Comparison of ENCODE assay signal across 1 cellular context in the genomic region with DNA sequence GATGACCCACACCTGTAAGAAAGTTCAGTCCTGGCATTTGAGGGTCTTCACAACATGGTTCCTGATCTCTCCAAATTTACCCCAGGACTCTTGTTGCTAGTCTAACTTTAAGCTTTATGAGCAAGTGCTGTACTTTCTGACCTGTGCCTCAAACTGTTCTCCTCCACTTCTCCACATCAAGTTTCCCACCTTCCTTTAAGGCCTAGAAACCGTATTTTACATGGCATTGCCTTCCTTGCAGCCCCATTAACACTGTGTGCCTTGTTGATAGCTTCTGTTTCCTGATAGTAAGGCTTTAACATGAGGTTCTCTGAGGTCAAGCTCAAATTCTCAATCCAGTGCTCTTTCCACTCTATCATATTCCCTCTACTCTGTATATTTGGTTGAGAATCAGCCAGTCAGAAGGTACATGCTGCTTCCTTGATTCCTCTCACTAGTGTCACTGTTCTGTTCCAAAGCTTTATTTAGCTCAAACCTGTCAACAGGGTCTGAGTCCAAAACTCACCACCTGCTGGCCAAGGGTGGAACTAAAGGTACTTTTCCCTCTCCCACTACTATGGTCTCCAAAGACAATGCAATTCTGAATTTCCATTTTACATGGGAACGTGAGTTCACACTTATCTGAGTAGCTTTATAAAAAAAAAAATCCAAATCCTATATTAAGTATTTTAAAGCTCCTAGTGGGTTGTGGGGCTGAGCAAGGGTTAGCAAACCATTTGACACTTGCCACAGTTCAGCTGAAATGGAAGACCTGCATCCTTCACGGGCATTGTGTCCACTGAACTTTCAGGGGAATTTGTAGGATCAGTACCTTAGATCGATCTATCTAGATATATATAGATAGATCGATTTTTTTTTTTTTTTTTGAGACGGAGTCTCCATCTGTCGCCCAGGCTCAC.
A peak's percentile ranks its signal among the peaks of the same experiment; 100 is the strongest.
TF ChIP-seq lines count a peak whose summit lies in the region.

No MANE protein-coding gene starts in this region.

TF ChIP-seq in K562, 482 proteins besides CTCF, POLR2A, EP300 and RAD21 (continues in another document):
- TF ChIP-seq ZKSCAN8 (CRISPR knock-in tag; IDR thresholded peaks at IDR 0.05) (no peak), SMAD2 (IDR thresholded peaks at IDR 0.05; ENCODE audit: low read depth, low read length) (no peak), ZNF436 (CRISPR knock-in tag; IDR thresholded peaks at IDR 0.05) (no peak), ZBED1 (IDR thresholded peaks at IDR 0.05) (no peak), YY1 (IDR thresholded peaks at IDR 0.05; ENCODE audit: borderline replicate concordance in 1 of 3, control insufficient read depth in 1 of 3, extremely low read depth in 1 of 3, insufficient read depth in 3 of 3, insufficient read length in 1 of 3, insufficient replicate concordance in 2 of 3, low read depth in 1 of 3, low read length in 2 of 3) (peak in 1 of 3 experiments; percentile 9), GABPB2 (CRISPR knock-in tag; conservative IDR thresholded peaks at IDR 0.05) (no peak), KLF16 (IDR thresholded peaks at IDR 0.05) (no peak), NBN (IDR thresholded peaks at IDR 0.05; ENCODE audit: low read depth) (no peak), RCOR1 (IDR thresholded peaks at IDR 0.05; ENCODE audit: borderline replicate concordance in 1 of 2, low read depth in 2 of 2, low read length in 2 of 2) (peak in 1 of 2 experiments; percentile 20; a peak in 1 of 4 replicates), KHSRP (IDR thresholded peaks at IDR 0.05) (no peak), FOXK2 (conservative IDR thresholded peaks at IDR 0.05 in 1 of 2, IDR thresholded peaks at IDR 0.05 in 1 of 2; ENCODE audit: low read depth in 2 of 2) (peak; percentile 53 to 76; a peak in 3 of 4 replicates), JUND (IDR thresholded peaks at IDR 0.05; ENCODE audit: borderline replicate concordance, low read depth, low read length) (no peak), JUND (tag; IDR thresholded peaks at IDR 0.05; ENCODE audit: borderline replicate concordance, low read depth, low read length) (0 out of 3 replicates have a peak, but pooled peaks have one; percentile 22), HSF4 (CRISPR knock-in tag; IDR thresholded peaks at IDR 0.05; ENCODE audit: borderline replicate concordance) (no peak), MCM7 (IDR thresholded peaks at IDR 0.05) (no peak), SETDB1 (IDR thresholded peaks at IDR 0.05; ENCODE audit: low read length) (no peak), MEIS2 (IDR thresholded peaks at IDR 0.05; ENCODE audit: partially characterized antibody) (peak; percentile 51), TCFL5 (CRISPR knock-in tag; conservative IDR thresholded peaks at IDR 0.05) (no peak), NFIC (IDR thresholded peaks at IDR 0.05) (peak; percentile 17; the same call in 1 of the 2 replicates), POLR2B (IDR thresholded peaks at IDR 0.05; ENCODE audit: low read depth, partially characterized antibody) (peak; percentile 32), RB1 (IDR thresholded peaks at IDR 0.05; ENCODE audit: low read depth) (no peak), RFX5 (IDR thresholded peaks at IDR 0.05; ENCODE audit: low read depth, low read length) (no peak), MEF2D (tag; conservative IDR thresholded peaks at IDR 0.05; ENCODE audit: low read depth) (no peak), SMARCE1 (IDR thresholded peaks at IDR 0.05) (no peak), SMC3 (conservative IDR thresholded peaks at IDR 0.05; ENCODE audit: insufficient read depth, low read depth, low read length) (peak; percentile 54; the same call in 1 of the 2 replicates)
- TF ChIP-seq, protein P1, sequence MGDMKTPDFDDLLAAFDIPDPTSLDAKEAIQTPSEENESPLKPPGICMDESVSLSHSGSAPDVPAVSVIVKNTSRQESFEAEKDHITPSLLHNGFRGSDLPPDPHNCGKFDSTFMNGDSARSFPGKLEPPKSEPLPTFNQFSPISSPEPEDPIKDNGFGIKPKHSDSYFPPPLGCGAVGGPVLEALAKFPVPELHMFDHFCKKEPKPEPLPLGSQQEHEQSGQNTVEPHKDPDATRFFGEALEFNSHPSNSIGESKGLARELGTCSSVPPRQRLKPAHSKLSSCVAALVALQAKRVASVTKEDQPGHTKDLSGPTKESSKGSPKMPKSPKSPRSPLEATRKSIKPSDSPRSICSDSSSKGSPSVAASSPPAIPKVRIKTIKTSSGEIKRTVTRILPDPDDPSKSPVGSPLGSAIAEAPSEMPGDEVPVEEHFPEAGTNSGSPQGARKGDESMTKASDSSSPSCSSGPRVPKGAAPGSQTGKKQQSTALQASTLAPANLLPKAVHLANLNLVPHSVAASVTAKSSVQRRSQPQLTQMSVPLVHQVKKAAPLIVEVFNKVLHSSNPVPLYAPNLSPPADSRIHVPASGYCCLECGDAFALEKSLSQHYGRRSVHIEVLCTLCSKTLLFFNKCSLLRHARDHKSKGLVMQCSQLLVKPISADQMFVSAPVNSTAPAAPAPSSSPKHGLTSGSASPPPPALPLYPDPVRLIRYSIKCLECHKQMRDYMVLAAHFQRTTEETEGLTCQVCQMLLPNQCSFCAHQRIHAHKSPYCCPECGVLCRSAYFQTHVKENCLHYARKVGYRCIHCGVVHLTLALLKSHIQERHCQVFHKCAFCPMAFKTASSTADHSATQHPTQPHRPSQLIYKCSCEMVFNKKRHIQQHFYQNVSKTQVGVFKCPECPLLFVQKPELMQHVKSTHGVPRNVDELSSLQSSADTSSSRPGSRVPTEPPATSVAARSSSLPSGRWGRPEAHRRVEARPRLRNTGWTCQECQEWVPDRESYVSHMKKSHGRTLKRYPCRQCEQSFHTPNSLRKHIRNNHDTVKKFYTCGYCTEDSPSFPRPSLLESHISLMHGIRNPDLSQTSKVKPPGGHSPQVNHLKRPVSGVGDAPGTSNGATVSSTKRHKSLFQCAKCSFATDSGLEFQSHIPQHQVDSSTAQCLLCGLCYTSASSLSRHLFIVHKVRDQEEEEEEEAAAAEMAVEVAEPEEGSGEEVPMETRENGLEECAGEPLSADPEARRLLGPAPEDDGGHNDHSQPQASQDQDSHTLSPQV (IDR thresholded peaks at IDR 0.05), result 0 out of 2 replicates have a peak, but pooled peaks have one; percentile 44
- TF ChIP-seq, protein P2, sequence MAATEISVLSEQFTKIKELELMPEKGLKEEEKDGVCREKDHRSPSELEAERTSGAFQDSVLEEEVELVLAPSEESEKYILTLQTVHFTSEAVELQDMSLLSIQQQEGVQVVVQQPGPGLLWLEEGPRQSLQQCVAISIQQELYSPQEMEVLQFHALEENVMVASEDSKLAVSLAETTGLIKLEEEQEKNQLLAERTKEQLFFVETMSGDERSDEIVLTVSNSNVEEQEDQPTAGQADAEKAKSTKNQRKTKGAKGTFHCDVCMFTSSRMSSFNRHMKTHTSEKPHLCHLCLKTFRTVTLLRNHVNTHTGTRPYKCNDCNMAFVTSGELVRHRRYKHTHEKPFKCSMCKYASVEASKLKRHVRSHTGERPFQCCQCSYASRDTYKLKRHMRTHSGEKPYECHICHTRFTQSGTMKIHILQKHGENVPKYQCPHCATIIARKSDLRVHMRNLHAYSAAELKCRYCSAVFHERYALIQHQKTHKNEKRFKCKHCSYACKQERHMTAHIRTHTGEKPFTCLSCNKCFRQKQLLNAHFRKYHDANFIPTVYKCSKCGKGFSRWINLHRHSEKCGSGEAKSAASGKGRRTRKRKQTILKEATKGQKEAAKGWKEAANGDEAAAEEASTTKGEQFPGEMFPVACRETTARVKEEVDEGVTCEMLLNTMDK (IDR thresholded peaks at IDR 0.05; ENCODE audit: borderline replicate concordance, insufficient read depth, low read depth, low read length, poor library complexity, severe bottlenecking), result peak; percentile 55
- TF ChIP-seq, protein P3, sequence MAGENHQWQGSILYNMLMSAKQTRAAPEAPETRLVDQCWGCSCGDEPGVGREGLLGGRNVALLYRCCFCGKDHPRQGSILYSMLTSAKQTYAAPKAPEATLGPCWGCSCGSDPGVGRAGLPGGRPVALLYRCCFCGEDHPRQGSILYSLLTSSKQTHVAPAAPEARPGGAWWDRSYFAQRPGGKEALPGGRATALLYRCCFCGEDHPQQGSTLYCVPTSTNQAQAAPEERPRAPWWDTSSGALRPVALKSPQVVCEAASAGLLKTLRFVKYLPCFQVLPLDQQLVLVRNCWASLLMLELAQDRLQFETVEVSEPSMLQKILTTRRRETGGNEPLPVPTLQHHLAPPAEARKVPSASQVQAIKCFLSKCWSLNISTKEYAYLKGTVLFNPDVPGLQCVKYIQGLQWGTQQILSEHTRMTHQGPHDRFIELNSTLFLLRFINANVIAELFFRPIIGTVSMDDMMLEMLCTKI (IDR thresholded peaks at IDR 0.05; ENCODE audit: partially characterized antibody), result no peak
- TF ChIP-seq, protein P4, sequence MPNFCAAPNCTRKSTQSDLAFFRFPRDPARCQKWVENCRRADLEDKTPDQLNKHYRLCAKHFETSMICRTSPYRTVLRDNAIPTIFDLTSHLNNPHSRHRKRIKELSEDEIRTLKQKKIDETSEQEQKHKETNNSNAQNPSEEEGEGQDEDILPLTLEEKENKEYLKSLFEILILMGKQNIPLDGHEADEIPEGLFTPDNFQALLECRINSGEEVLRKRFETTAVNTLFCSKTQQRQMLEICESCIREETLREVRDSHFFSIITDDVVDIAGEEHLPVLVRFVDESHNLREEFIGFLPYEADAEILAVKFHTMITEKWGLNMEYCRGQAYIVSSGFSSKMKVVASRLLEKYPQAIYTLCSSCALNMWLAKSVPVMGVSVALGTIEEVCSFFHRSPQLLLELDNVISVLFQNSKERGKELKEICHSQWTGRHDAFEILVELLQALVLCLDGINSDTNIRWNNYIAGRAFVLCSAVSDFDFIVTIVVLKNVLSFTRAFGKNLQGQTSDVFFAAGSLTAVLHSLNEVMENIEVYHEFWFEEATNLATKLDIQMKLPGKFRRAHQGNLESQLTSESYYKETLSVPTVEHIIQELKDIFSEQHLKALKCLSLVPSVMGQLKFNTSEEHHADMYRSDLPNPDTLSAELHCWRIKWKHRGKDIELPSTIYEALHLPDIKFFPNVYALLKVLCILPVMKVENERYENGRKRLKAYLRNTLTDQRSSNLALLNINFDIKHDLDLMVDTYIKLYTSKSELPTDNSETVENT (CRISPR knock-in tag; IDR thresholded peaks at IDR 0.05), result no peak
- TF ChIP-seq, protein P5, sequence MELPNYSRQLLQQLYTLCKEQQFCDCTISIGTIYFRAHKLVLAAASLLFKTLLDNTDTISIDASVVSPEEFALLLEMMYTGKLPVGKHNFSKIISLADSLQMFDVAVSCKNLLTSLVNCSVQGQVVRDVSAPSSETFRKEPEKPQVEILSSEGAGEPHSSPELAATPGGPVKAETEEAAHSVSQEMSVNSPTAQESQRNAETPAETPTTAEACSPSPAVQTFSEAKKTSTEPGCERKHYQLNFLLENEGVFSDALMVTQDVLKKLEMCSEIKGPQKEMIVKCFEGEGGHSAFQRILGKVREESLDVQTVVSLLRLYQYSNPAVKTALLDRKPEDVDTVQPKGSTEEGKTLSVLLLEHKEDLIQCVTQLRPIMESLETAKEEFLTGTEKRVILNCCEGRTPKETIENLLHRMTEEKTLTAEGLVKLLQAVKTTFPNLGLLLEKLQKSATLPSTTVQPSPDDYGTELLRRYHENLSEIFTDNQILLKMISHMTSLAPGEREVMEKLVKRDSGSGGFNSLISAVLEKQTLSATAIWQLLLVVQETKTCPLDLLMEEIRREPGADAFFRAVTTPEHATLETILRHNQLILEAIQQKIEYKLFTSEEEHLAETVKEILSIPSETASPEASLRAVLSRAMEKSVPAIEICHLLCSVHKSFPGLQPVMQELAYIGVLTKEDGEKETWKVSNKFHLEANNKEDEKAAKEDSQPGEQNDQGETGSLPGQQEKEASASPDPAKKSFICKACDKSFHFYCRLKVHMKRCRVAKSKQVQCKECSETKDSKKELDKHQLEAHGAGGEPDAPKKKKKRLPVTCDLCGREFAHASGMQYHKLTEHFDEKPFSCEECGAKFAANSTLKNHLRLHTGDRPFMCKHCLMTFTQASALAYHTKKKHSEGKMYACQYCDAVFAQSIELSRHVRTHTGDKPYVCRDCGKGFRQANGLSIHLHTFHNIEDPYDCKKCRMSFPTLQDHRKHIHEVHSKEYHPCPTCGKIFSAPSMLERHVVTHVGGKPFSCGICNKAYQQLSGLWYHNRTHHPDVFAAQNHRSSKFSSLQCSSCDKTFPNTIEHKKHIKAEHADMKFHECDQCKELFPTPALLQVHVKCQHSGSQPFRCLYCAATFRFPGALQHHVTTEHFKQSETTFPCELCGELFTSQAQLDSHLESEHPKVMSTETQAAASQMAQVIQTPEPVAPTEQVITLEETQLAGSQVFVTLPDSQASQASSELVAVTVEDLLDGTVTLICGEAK (IDR thresholded peaks at IDR 0.05), result peak; percentile 96
- TF ChIP-seq, protein P5 (CRISPR knock-in tag; IDR thresholded peaks at IDR 0.05), result peak; percentile 95
- TF ChIP-seq, protein P6, sequence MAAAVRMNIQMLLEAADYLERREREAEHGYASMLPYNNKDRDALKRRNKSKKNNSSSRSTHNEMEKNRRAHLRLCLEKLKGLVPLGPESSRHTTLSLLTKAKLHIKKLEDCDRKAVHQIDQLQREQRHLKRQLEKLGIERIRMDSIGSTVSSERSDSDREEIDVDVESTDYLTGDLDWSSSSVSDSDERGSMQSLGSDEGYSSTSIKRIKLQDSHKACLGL (CRISPR knock-in tag; IDR thresholded peaks at IDR 0.05; ENCODE audit: borderline replicate concordance, poor library complexity, severe bottlenecking), result no peak
